ENCODE assay signal across 8 cellular contexts in the genomic region with DNA sequence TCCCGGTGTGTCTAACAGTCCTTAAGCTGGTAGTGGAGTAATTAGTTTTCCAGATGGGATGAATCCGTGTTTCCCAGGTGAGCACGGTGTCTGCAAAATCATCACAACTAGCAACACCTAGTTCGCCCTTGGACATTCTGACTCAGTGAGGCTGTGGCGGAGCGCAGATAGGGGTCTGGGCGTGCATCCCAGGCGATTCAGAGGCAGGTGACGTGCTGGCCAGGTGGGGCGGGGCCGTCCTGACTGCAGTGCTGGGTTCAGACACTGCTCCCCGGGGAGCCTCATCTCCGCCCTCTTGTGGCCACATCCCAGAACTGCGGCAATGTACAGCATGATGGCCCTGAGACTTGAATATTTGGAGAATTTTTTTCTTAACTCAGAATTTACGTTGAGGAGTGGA.
DNase-seq lines count a peak whose midpoint lies in the region; ATAC-seq and TF ChIP-seq lines count a peak whose summit lies in the region.

No MANE protein-coding gene starts in this region.

- no peaks in the 10 kb centered on the region for H3F3A ChIP-seq in Loucy (ENCODE audit: low read depth)

- peak; percentile 97 for ATAC-seq in RWPE2 (ENCODE audit: low read depth)

- no peaks in the 10 kb centered on the region for H3K9me2 ChIP-seq in Loucy (replicated peaks; ENCODE audit: low read depth, low read length)

- peak overlapping the region; percentile 64 for H2AFZ ChIP-seq in Loucy (ENCODE audit: low read length)

- TF ChIP-seq EP300 in tibial nerve (IDR thresholded peaks at IDR 0.05), result no peak

- H3K4me3 Mint-ChIP-seq in osteocyte (ENCODE audit: unreplicated experiment), result no peak overlapping the region

- peaks cover 3% of the 10 kb centered on the region for H3K27me3 Mint-ChIP-seq in osteocyte (ENCODE audit: unreplicated experiment)

- no peak for TF ChIP-seq POLR2A in tibial nerve (IDR thresholded peaks at IDR 0.05)

- H3K79me2 ChIP-seq in Loucy (ENCODE audit: insufficient read depth, low read length), result no peaks in the 10 kb centered on the region

- H3K9me3 Mint-ChIP-seq in osteocyte (ENCODE audit: unreplicated experiment), result no peaks in the 10 kb centered on the region

- H3K27ac Mint-ChIP-seq in osteocyte (ENCODE audit: unreplicated experiment), result peak overlapping the region; percentile 23

- H3K27me3 ChIP-seq in HAP-1 (ENCODE audit: low read depth) (no peaks in the 10 kb centered on the region), Loucy (ENCODE audit: insufficient read depth, low read length, poor library complexity, severe bottlenecking) (no peaks in the 10 kb centered on the region), RWPE2 (ENCODE audit: insufficient read depth, poor library complexity, severe bottlenecking) (no peaks in the 10 kb centered on the region), tibial nerve (no peaks in the 10 kb centered on the region)

- peaks cover 13% of the 10 kb centered on the region for H3K36me3 Mint-ChIP-seq in osteocyte (ENCODE audit: unreplicated experiment)

- TF ChIP-seq CTCF in Loucy (conservative IDR thresholded peaks at IDR 0.05; ENCODE audit: low read length) (peak; percentile 95), RWPE2 (IDR thresholded peaks at IDR 0.05; ENCODE audit: poor library complexity, severe bottlenecking) (peak; percentile 95), osteocyte (IDR thresholded peaks at IDR 0.05) (peak; percentile 91), tibial nerve (IDR thresholded peaks at IDR 0.05) (peak; percentile 81 to 94 (median 90))

- H3K4me3 ChIP-seq in HAP-1 (no peak overlapping the region), Loucy (ENCODE audit: low read length, poor library complexity, severe bottlenecking) (no peak overlapping the region), RWPE2 (ENCODE audit: severe bottlenecking) (no peak overlapping the region), tibial nerve (no peak overlapping the region)

- DNase-seq in GDM1 (lab: John Stamatoyannopoulos, UW) (peak; percentile 63), HAP-1 (ENCODE audit: low spot score in 2 of 2) (peak; percentile 59 to 93), RWPE2 (ENCODE audit: low spot score) (peak; percentile 91), foreskin melanocyte (peak; percentile 42), osteocyte (ENCODE audit: extremely low spot score, unreplicated experiment) (peak; percentile 90), tibial nerve (ENCODE audit: low spot score in 2 of 2) (peak; percentile 66 to 86)
- DNase-seq in activated effector memory CD4-positive, alpha-beta T cell treated with Interleukin-2 at 50 U/mL for 16 hours, result peak; percentile 72

- peak overlapping the region; percentile 22 for H3K9ac ChIP-seq in Loucy (ENCODE audit: low read depth, low read length, poor library complexity, severe bottlenecking)

- in situ Hi-C loops in HAP-1 (cut with MboI; ENCODE audit: low sequenced_read_pairs), result loop anchor here (5.0 kb wide), 1 partner anchor 176 kb away; no protein-coding TSS in a partner anchor

- H3K4me1 ChIP-seq in HAP-1, result no peaks in the 10 kb centered on the region
- peaks cover 22% of the 10 kb centered on the region for H3K4me1 ChIP-seq in Loucy (ENCODE audit: insufficient read depth, low read length, poor library complexity, severe bottlenecking)
- H3K4me1 ChIP-seq in RWPE2 (ENCODE audit: insufficient read depth, poor library complexity, severe bottlenecking), result no peaks in the 10 kb centered on the region
- H3K4me1 ChIP-seq in tibial nerve, result peaks cover 0 to 32% (median 7%) of the 10 kb centered on the region in 4 donors

- H3K9me3 ChIP-seq in HAP-1 (no peaks in the 10 kb centered on the region), Loucy (ENCODE audit: insufficient read depth, low read depth, low read length) (no peaks in the 10 kb centered on the region), RWPE2 (ENCODE audit: severe bottlenecking) (no peaks in the 10 kb centered on the region), tibial nerve (no peaks in the 10 kb centered on the region)

- no peaks in the 10 kb centered on the region for H3K36me3 ChIP-seq in HAP-1 (replicated peaks)
- no peaks in the 10 kb centered on the region for H3K36me3 ChIP-seq in Loucy (ENCODE audit: insufficient read depth, low read length)
- no peaks in the 10 kb centered on the region for H3K36me3 ChIP-seq in RWPE2 (ENCODE audit: low read depth)
- peaks cover 0 to 50% (median 0%) of the 10 kb centered on the region in 3 donors for H3K36me3 ChIP-seq in tibial nerve

- 17 to 34% methylated on average over 5 to 15 of the region's 15 CpGs for WGBS in tibial nerve, 2 donors

- no peak overlapping the region for H3K27ac ChIP-seq in RWPE2 (ENCODE audit: poor library complexity, severe bottlenecking)
- H3K27ac ChIP-seq in tibial nerve, result peak overlapping the region in 2 of 4 donors; percentile 44 to 82

- no peaks in the 10 kb centered on the region for H4K20me1 ChIP-seq in Loucy (ENCODE audit: insufficient read depth, low read length, poor library complexity, severe bottlenecking)

- peak overlapping the region; percentile 53 for H3K4me2 ChIP-seq in Loucy (ENCODE audit: low read depth, low read length, poor library complexity, severe bottlenecking)

- peaks cover 4% of the 10 kb centered on the region for H3K4me1 Mint-ChIP-seq in osteocyte (ENCODE audit: unreplicated experiment)
